In genomic region chr6:31558631-31559500, GRCh38 we compare ENCODE assay signal across 9 cellular contexts. TPM values are rescaled to one million over a fixed set of nuclear protein-coding genes. Genes with fewer than 3 reads are reported as not detected.
DNase-seq lines count a peak whose midpoint lies in the region; ATAC-seq and TF ChIP-seq lines count a peak whose summit lies in the region.
"Had no signal": no experiment of that assay in that cellular context is flagged by ENCODE, and none has a peak within 500 bp of the region (broad histone marks: within the 10 kb centered on the region; RNA-seq: fewer than 3 reads in every experiment).

No MANE protein-coding gene starts in this region.

- intact Hi-C loops in MCF 10A (cut with micrococcal nuclease) (no loop called here), breast epithelium (cut with DNase I; ENCODE audit: low total_unique reads) (no loop called here)

- no peaks in the 10 kb centered on the region for H3K36me3 ChIP-seq in breast epithelium

- CTCF ChIA-PET in MCF 10A (lab: Yijun Ruan, JAX): interaction anchor here (0.6 to 1.3 kb wide), 3 partner anchors 21 to 277 kb away, joined by 4 to 5 read pairs (median 4); no protein-coding TSS in a partner anchor

- H3K36me3 Mint-ChIP-seq in MCF 10A (ENCODE audit: insufficient read depth, unreplicated experiment) (peaks cover 39% of the 10 kb centered on the region), osteocyte (ENCODE audit: unreplicated experiment) (peaks cover 35% of the 10 kb centered on the region)

- H3K27ac ChIP-seq in breast epithelium (peak overlapping the region in 1 of 2 donors; percentile 38), epithelial cell of prostate (peak overlapping the region; percentile 42)

- H3K9me3 Mint-ChIP-seq in MCF 10A (ENCODE audit: unreplicated experiment) (no peaks in the 10 kb centered on the region), osteocyte (ENCODE audit: unreplicated experiment) (no peaks in the 10 kb centered on the region)

- H3K4me1 Mint-ChIP-seq in MCF 10A (ENCODE audit: insufficient read depth, unreplicated experiment) (peaks cover 20% of the 10 kb centered on the region), osteocyte (ENCODE audit: unreplicated experiment) (peaks cover 25% of the 10 kb centered on the region)

- H3K9me3 ChIP-seq in breast epithelium: no peaks in the 10 kb centered on the region
- H3K9me3 ChIP-seq: A549 had no signal

- H3K4me1 ChIP-seq in breast epithelium: no peaks in the 10 kb centered on the region

- BruUV-seq in MCF 10A (replicated peaks; lab: Mats Ljungman, UMichigan): no TSS peak

- ATAC-seq in HG02759 (IDR thresholded peaks at IDR 0.05; ENCODE audit: unreplicated experiment) (no peak), HG03378 (IDR thresholded peaks at IDR 0.05; ENCODE audit: unreplicated experiment) (no peak)

- TF ChIP-seq POLR2A in breast epithelium (IDR thresholded peaks at IDR 0.05): no peak

- no peaks in the 10 kb centered on the region for H3K27me3 ChIP-seq in breast epithelium

- no peak overlapping the region for H3K27ac Mint-ChIP-seq in MCF 10A (ENCODE audit: low read depth, unreplicated experiment)
- H3K27ac Mint-ChIP-seq in osteocyte (ENCODE audit: unreplicated experiment): peak overlapping the region; percentile 72

- no peak overlapping the region for H3K4me3 ChIP-seq in breast epithelium
- H3K4me3 ChIP-seq: A549 had no signal

- peak; percentile 52 for DNase-seq in MCF 10A (ENCODE audit: unreplicated experiment)
- no peak for DNase-seq in breast epithelium (ENCODE audit: low spot score in 2 of 2)
- DNase-seq in activated CD4-positive, alpha-beta T cell treated with anti-CD3 and anti-CD28 coated beads for 48 hours: peak; percentile 79
- DNase-seq in epithelial cell of prostate (ENCODE audit: low read depth, low spot score): no peak
- no peak for DNase-seq in osteocyte (ENCODE audit: extremely low spot score, unreplicated experiment)
- DNase-seq in SK-N-DZ (ENCODE audit: low spot score): no peak

- POLR2A ChIA-PET in MCF 10A (lab: Yijun Ruan, JAX): interaction anchor here (1.0 to 1.2 kb wide), 2 partner anchors 16 to 37 kb away, joined by 3 read pairs; no protein-coding TSS in a partner anchor

- TF ChIP-seq CTCF in MCF 10A (IDR thresholded peaks at IDR 0.05; ENCODE audit: unreplicated experiment): no peak
- TF ChIP-seq CTCF in breast epithelium (IDR thresholded peaks at IDR 0.05): no peak
- no peak for TF ChIP-seq CTCF in osteocyte (IDR thresholded peaks at IDR 0.05)

- no peaks in the 10 kb centered on the region for H3K27me3 Mint-ChIP-seq in MCF 10A (ENCODE audit: insufficient read depth, unreplicated experiment)
- no peaks in the 10 kb centered on the region for H3K27me3 Mint-ChIP-seq in osteocyte (ENCODE audit: unreplicated experiment)

- no peak overlapping the region for H3K4me3 Mint-ChIP-seq in MCF 10A (ENCODE audit: unreplicated experiment)
- no peak overlapping the region for H3K4me3 Mint-ChIP-seq in osteocyte (ENCODE audit: unreplicated experiment)

RNA-seq across cellular contexts. Expression of gene NFKBIL1, which starts 11.5 kb away (rescaled TPM):
- 25.2 and 30.3 TPM in 2 replicates for total RNA-seq in MCF 10A (2022)
- 10 to 100 TPM; 22.3 to 34.7 (median 26.5) TPM for total RNA-seq in breast epithelium
- 28.7 and 33.2 TPM in 2 replicates for total RNA-seq in osteocyte
- 47.9 and 61.7 TPM in 2 replicates for polyA plus RNA-seq in SK-N-DZ (2014; cell fraction: cytosol; rRNA removed)
- polyA plus RNA-seq in SK-N-DZ (2014; cell fraction: nucleus; rRNA removed): 24.3 and 40.8 TPM in 2 replicates

RNA-seq across cellular contexts. Expression of gene ATP6V1G2, which starts 12.5 kb away (rescaled TPM):
- total RNA-seq in MCF 10A (2022): 1.2 and 2.4 TPM in 2 replicates
- 1 to 10 TPM in 2 of 3 donors, under 1 TPM in 1; 0.44 to 1.8 (median 1.6) TPM for total RNA-seq in breast epithelium
- 8.8 and 9.0 TPM in 2 replicates for total RNA-seq in osteocyte
- 9.1 and 16.7 TPM in 2 replicates for polyA plus RNA-seq in SK-N-DZ (2014; cell fraction: cytosol; rRNA removed)
- polyA plus RNA-seq in SK-N-DZ (2014; cell fraction: nucleus; rRNA removed): 12.3 and 18.2 TPM in 2 replicates

RNA-seq across cellular contexts. Expression of gene LTA, which starts 13.2 kb away (rescaled TPM):
- total RNA-seq in MCF 10A (2022) (not detected in 2 replicates), breast epithelium (under 1 TPM in 1 of 3 donors, not detected in 2; 0.29 TPM), osteocyte (not detected in 2 replicates)
- polyA plus RNA-seq in SK-N-DZ (2014; cell fraction: cytosol; rRNA removed): not detected in 2 replicates
- polyA plus RNA-seq in SK-N-DZ (2014; cell fraction: nucleus; rRNA removed): not detected in 2 replicates

RNA-seq across cellular contexts. Expression of gene TNF, which starts 16.5 kb away (rescaled TPM):
- total RNA-seq in MCF 10A (2022) (not detected in 2 replicates), breast epithelium (under 1 TPM in 2 of 3 donors, not detected in 1; 0.33 to 0.73 TPM), osteocyte (not detected in 2 replicates)
- 0.12 and 0.25 TPM in 2 replicates for polyA plus RNA-seq in SK-N-DZ (2014; cell fraction: cytosol; rRNA removed)
- polyA plus RNA-seq in SK-N-DZ (2014; cell fraction: nucleus; rRNA removed): 0.31 and 0.62 TPM in 2 replicates
- polyA plus RNA-seq: A549 had no signal

RNA-seq across cellular contexts. Expression of gene DDX39B, which starts 17.1 kb away (rescaled TPM):
- total RNA-seq in MCF 10A (2022): 551 and 565 TPM in 2 replicates
- total RNA-seq in breast epithelium: 100 to 1,000 TPM; 315 to 336 (median 334) TPM
- 315 and 331 TPM in 2 replicates for total RNA-seq in osteocyte
- polyA plus RNA-seq in SK-N-DZ (2014; cell fraction: cytosol; rRNA removed): 617 and 695 TPM in 2 replicates
- 471 and 621 TPM in 2 replicates for polyA plus RNA-seq in SK-N-DZ (2014; cell fraction: nucleus; rRNA removed)

Comparison
In these comparisons a context has a peak if more than half of its experiments do, and no peak if none do; other contexts are left out.
1. DNase-seq: peak in MCF 10A (single experiment) and activated CD4-positive, alpha-beta T cell treated with anti-CD3 and anti-CD28 coated beads for 48 hours (single experiment); none in breast epithelium (0 of 2), epithelial cell of prostate (single experiment), osteocyte (single experiment) and SK-N-DZ (single experiment).